17 cellular contexts compared by ENCODE assay signal in genomic region chr6:155013457-155013876, GRCh38. TPM values are rescaled to one million over a fixed set of nuclear protein-coding genes. Genes with fewer than 3 reads are reported as not detected.
DNase-seq lines count a peak whose midpoint lies in the region; ATAC-seq, FAIRE-seq and TF ChIP-seq lines count a peak whose summit lies in the region.
"Had no signal": no experiment of that assay in that cellular context is flagged by ENCODE, and none has a peak within 500 bp of the region (broad histone marks: within the 10 kb centered on the region; RNA-seq: fewer than 3 reads in every experiment).

No MANE protein-coding gene starts in this region.

- H3K4me3 ChIP-seq in A549 (no peak overlapping the region), fibroblast of mammary gland (ENCODE audit: control insufficient read depth, low read depth, low read length) (no peak overlapping the region), testis (no peak overlapping the region)
- H3K4me3 ChIP-seq: gastroesophageal sphincter had no signal

- no peak for FAIRE-seq in A549 (lab: Jason Lieb, UNC)
- FAIRE-seq: bronchial epithelial cell had no signal

- no peak for TF ChIP-seq EP300 in A549 (IDR thresholded peaks at IDR 0.05)

- ATAC-seq in A549: no peak
- no peak for ATAC-seq in HG03457 (IDR thresholded peaks at IDR 0.05; ENCODE audit: unreplicated experiment)
- ATAC-seq in HG03039 (IDR thresholded peaks at IDR 0.05; ENCODE audit: unreplicated experiment): no peak
- ATAC-seq: gastroesophageal sphincter had no signal

- no peaks in the 10 kb centered on the region for H3K27me3 ChIP-seq in testis
- H3K27me3 ChIP-seq: gastroesophageal sphincter had no signal

- POLR2A ChIA-PET in A549 (lab: Yijun Ruan, JAX): no interaction called here

- intact Hi-C loops in testis (cut with DNase I; ENCODE audit: low total_unique reads): no loop called here

- no peak for TF ChIP-seq RAD21 in A549 (conservative IDR thresholded peaks at IDR 0.05 in 1 of 2, IDR thresholded peaks at IDR 0.05 in 1 of 2)

- no peak for TF ChIP-seq POLR2A in A549 (IDR thresholded peaks at IDR 0.05; ENCODE audit: low read length)
- TF ChIP-seq POLR2A in testis (IDR thresholded peaks at IDR 0.05): no peak

- CTCF ChIA-PET in A549 (lab: Yijun Ruan, JAX): no interaction called here

- no peaks in the 10 kb centered on the region for H3K36me3 ChIP-seq in testis (ENCODE audit: low read depth, missing control alignments)
- H3K36me3 ChIP-seq: gastroesophageal sphincter had no signal

- H3K9me3 ChIP-seq in A549 (no peaks in the 10 kb centered on the region), testis (no peaks in the 10 kb centered on the region)
- H3K9me3 ChIP-seq: gastroesophageal sphincter had no signal

- no peak for DNase-seq in A549 (ENCODE audit: low read depth in 1 of 2, low spot score in 1 of 2)
- DNase-seq in NCI-H1105 treated with DMSO at 0.1 percent for 48 hours (lab: John Stamatoyannopoulos, UW): peak; percentile 90
- peak; percentile 94 for DNase-seq in NCI-H82 treated with DMSO at 0.1 percent for 48 hours (lab: John Stamatoyannopoulos, UW; ENCODE audit: unreplicated experiment)
- peak; percentile 52 for DNase-seq in fibroblast of mammary gland (ENCODE audit: low read depth)
- DNase-seq in testis: no peak
- DNase-seq in NCI-H2029 (lab: John Stamatoyannopoulos, UW): no peak
- DNase-seq: activated CD4-positive, alpha-beta T cell treated with anti-CD3 and anti-CD28 coated beads, Interleukin-2, amount 10 ng/mL, durations not matched to agents 7 days and 5 days; activated T-cell treated with anti-CD3 and anti-CD28 coated beads, Interleukin-2, amount 50 U/mL, for 1 hour; CD8-positive, alpha-beta memory T cell; endodermal cell; immature natural killer cell; NK-92 treated with Interleukin-12 subunit alpha and Interleukin-12 subunit beta, amount 100 ng/mL, for 24 hours; right cardiac atrium had no signal

- 76% methylated on average over 4 of the region's 4 CpGs for WGBS in A549 (ENCODE audit: missing lambda C conversion rate)
- WGBS in testis, 2 donors: 74 to 75% methylated on average over 4 of the region's 4 CpGs

- no peak overlapping the region; the same call in 2 of the 3 replicates for H3K4me2 ChIP-seq in A549

- TF ChIP-seq CTCF in A549 (IDR thresholded peaks at IDR 0.05) (no peak), fibroblast of mammary gland (conservative IDR thresholded peaks at IDR 0.05; ENCODE audit: control insufficient read depth, insufficient read depth, low read depth, low read length) (no peak), testis (IDR thresholded peaks at IDR 0.05) (no peak)

- H3K4me1 ChIP-seq in A549: peaks cover 65% of the 10 kb centered on the region
- H3K4me1 ChIP-seq in testis: no peaks in the 10 kb centered on the region

- peak overlapping the region in 1 of 2 experiments; percentile 20; a peak in 2 of 6 replicates for H3K27ac ChIP-seq in A549
- H3K27ac ChIP-seq in testis: no peak overlapping the region
- H3K27ac ChIP-seq: gastroesophageal sphincter had no signal

TF ChIP-seq in A549, 52 proteins besides CTCF, POLR2A, EP300 and RAD21:
- TF ChIP-seq HOXB13 (CRISPR knock-in tag; IDR thresholded peaks at IDR 0.05; ENCODE audit: low read depth) (no peak), MAFK (IDR thresholded peaks at IDR 0.05; ENCODE audit: partially characterized antibody) (peak; percentile 51)
TF ChIP-seq in A549: peak in this region for 1.

RNA-seq across cellular contexts. Expression of gene TIAM2, which starts 18.4 kb away (rescaled TPM):
- 3.0 and 3.1 TPM in 2 replicates for polyA plus RNA-seq in A549 (2011; rRNA removed)
- polyA plus RNA-seq in A549 (2012; cell fraction: cytosol; rRNA removed): 1.2 TPM in 2 replicates
- 3.1 and 4.3 TPM in 2 replicates for polyA plus RNA-seq in A549 (2012; cell fraction: nucleus; rRNA removed)
- polyA plus RNA-seq in A549 (2017; fragmentation: RNase III; extraction: RNeasy Plus Mini Kit Qiagen cat#74134 plus additional on column Dnase treatment): 2.2 to 2.5 TPM (median 2.5 TPM) in 3 replicates
- 4.4 and 8.3 TPM in 2 replicates for polyA minus RNA-seq in A549 (2011; rRNA and poly(A)+ RNA removed)
- 10 to 100 TPM; 22.7 to 38.0 TPM for total RNA-seq in testis
- polyA plus RNA-seq in testis (ENCODE audit: insufficient read depth, low read depth, low replicate concordance): 43.8 TPM

Comparison
In these comparisons a context has a peak if more than half of its experiments do, and no peak if none do; other contexts are left out.
1. DNase-seq: peak in NCI-H1105 treated with DMSO at 0.1 percent for 48 hours (single experiment), NCI-H82 treated with DMSO at 0.1 percent for 48 hours (single experiment) and fibroblast of mammary gland (single experiment); none in A549 (0 of 2), testis (single experiment) and NCI-H2029 (single experiment).